In genomic region chr1:12063141-12064072, GRCh38 we compare ENCODE assay signal across 1 cellular context.
A peak's percentile ranks its signal among the peaks of the same experiment; 100 is the strongest.
TF ChIP-seq lines count a peak whose summit lies in the region.

Gene TNFRSF8 (plus strand): TSS chr1:12063303. CDS start chr1:12063599, 296 bp downstream.

TF ChIP-seq in K562, 482 proteins besides CTCF, POLR2A, EP300 and RAD21 (continued from another document and continues in another):
- TF ChIP-seq PRDM10 (IDR thresholded peaks at IDR 0.05; ENCODE audit: partially characterized antibody) (peak; percentile 53), ZNF609 (CRISPR knock-in tag; IDR thresholded peaks at IDR 0.05; ENCODE audit: borderline replicate concordance) (peak; percentile 53; the same call in 1 of the 2 replicates), ZBED1 (IDR thresholded peaks at IDR 0.05) (no peak), JUN (IDR thresholded peaks at IDR 0.05; ENCODE audit: borderline replicate concordance, low read depth, low read length) (peak; percentile 60; the same call in 1 of the 2 replicates), JUN (CRISPR knock-in tag; IDR thresholded peaks at IDR 0.05; ENCODE audit: borderline replicate concordance) (peak; percentile 95; the same call in 1 of the 2 replicates), FOSL1 (tag; conservative IDR thresholded peaks at IDR 0.05) (peak; percentile 63), KAT7 (CRISPR knock-in tag; IDR thresholded peaks at IDR 0.05; ENCODE audit: borderline replicate concordance) (peak; percentile 94; the same call in 1 of the 2 replicates), ZNF518B (CRISPR knock-in tag; IDR thresholded peaks at IDR 0.05) (no peak), THRA (IDR thresholded peaks at IDR 0.05) (no peak), TFAP4 (CRISPR knock-in tag; IDR thresholded peaks at IDR 0.05; ENCODE audit: borderline replicate concordance) (peak; percentile 55), MYBL2 (IDR thresholded peaks at IDR 0.05; ENCODE audit: low read depth) (no peak), MYBL2 (CRISPR knock-in tag; IDR thresholded peaks at IDR 0.05; ENCODE audit: borderline replicate concordance) (peak; percentile 73; the same call in 1 of the 2 replicates), SOX6 (IDR thresholded peaks at IDR 0.05) (0 out of 2 replicates have a peak, but pooled peaks have one; percentile 17), EGR1 (conservative IDR thresholded peaks at IDR 0.05) (peak; percentile 74), ZBTB33 (CRISPR knock-in tag; IDR thresholded peaks at IDR 0.05) (peak; percentile 97), CTBP1 (IDR thresholded peaks at IDR 0.05; ENCODE audit: borderline replicate concordance) (peak; percentile 49; the same call in 1 of the 2 replicates), PRPF4 (IDR thresholded peaks at IDR 0.05; ENCODE audit: insufficient read depth, low read depth, low read length, poor library complexity, severe bottlenecking) (no peak), BRCA1 (IDR thresholded peaks at IDR 0.05) (no peak), BRCA1 (CRISPR knock-in tag; IDR thresholded peaks at IDR 0.05) (peak; percentile 23; the same call in 1 of the 2 replicates), ZNF589 (CRISPR knock-in tag; IDR thresholded peaks at IDR 0.05; ENCODE audit: low read depth) (peak; percentile 42; the same call in 1 of the 2 replicates), E2F4 (CRISPR knock-in tag; IDR thresholded peaks at IDR 0.05; ENCODE audit: low read depth) (peak; percentile 80), DDX20 (tag; IDR thresholded peaks at IDR 0.05; ENCODE audit: low read depth) (no peak), ZNF121 (CRISPR knock-in tag; conservative IDR thresholded peaks at IDR 0.05) (peak; percentile 45), WHSC1 (IDR thresholded peaks at IDR 0.05; ENCODE audit: low read length) (no peak), U2AF2 (optimal IDR thresholded peaks at IDR 0.05; ENCODE audit: low read depth, low read length) (no peak), MEF2A (IDR thresholded peaks at IDR 0.05; ENCODE audit: control insufficient read depth, low read depth, low read length) (no peak), KDM4B (IDR thresholded peaks at IDR 0.05; ENCODE audit: borderline replicate concordance in 2 of 2, low read depth in 1 of 2) (peak in 1 of 2 experiments; percentile 61; a peak in 1 of 4 replicates), ATF7 (IDR thresholded peaks at IDR 0.05) (0 out of 2 replicates have a peak, but pooled peaks have one; percentile 44), SFPQ (IDR thresholded peaks at IDR 0.05; ENCODE audit: low read depth, low read length) (no peak), MIER1 (IDR thresholded peaks at IDR 0.05; ENCODE audit: low read depth) (0 out of 2 replicates have a peak, but pooled peaks have one; percentile 47), PKNOX1 (IDR thresholded peaks at IDR 0.05) (no peak), NR2C2 (CRISPR knock-in tag; IDR thresholded peaks at IDR 0.05) (no peak), NR2C2 (tag; IDR thresholded peaks at IDR 0.05) (no peak), RBFOX2 (IDR thresholded peaks at IDR 0.05; ENCODE audit: low read depth, low read length) (peak; percentile 81), ZBTB1 (CRISPR knock-in tag; IDR thresholded peaks at IDR 0.05; ENCODE audit: borderline replicate concordance, low read depth) (peak; percentile 86), TOE1 (IDR thresholded peaks at IDR 0.05; ENCODE audit: borderline replicate concordance) (0 out of 2 replicates have a peak, but pooled peaks have one; percentile 67), TOE1 (CRISPR knock-in tag; IDR thresholded peaks at IDR 0.05; ENCODE audit: borderline replicate concordance, low read depth) (no peak), MAFG (tag; conservative IDR thresholded peaks at IDR 0.05) (peak; percentile 77), ZNF24 (IDR thresholded peaks at IDR 0.05) (peak; percentile 83), FOXK1 (CRISPR knock-in tag; IDR thresholded peaks at IDR 0.05; ENCODE audit: borderline replicate concordance) (peak; percentile 94)
